20 cellular contexts compared by ENCODE assay signal in genomic region chr4:158239196-158239595, GRCh38.
"Had no signal": no experiment of that assay in that cellular context is flagged by ENCODE, and none has a peak within 500 bp of the region (broad histone marks: within the 10 kb centered on the region; RNA-seq: fewer than 3 reads in every experiment).

No MANE protein-coding gene starts in this region.

- ATAC-seq: left lobe of liver; naive thymus-derived CD4-positive, alpha-beta T cell had no signal

- H3K4me3 Mint-ChIP-seq: immature natural killer cell; naive thymus-derived CD4-positive, alpha-beta T cell; nephron; neural progenitor cell had no signal

- H3K27me3 Mint-ChIP-seq: progenitor cell of endocrine pancreas had no signal

- H3K9me3 ChIP-seq: right atrium auricular region, stomach, thoracic aorta, tibial nerve, upper lobe of left lung had no signal

- H3K4me1 Mint-ChIP-seq: immature natural killer cell, nephron, neural progenitor cell had no signal

- H3K27ac ChIP-seq: coronary artery, neural progenitor cell, parathyroid adenoma, right atrium auricular region, stomach, thoracic aorta, tibial nerve, upper lobe of left lung had no signal

- H3K27ac Mint-ChIP-seq: immature natural killer cell; naive thymus-derived CD4-positive, alpha-beta T cell; nephron; neural progenitor cell; progenitor cell of endocrine pancreas had no signal

- DNase-seq: dermis blood vessel endothelial cell; immature natural killer cell; mesenchymal stem cell; naive thymus-derived CD4-positive, alpha-beta T cell; stimulated activated CD4-positive, alpha-beta T cell treated with anti-CD3 and anti-CD28 coated beads, Interleukin-12 subunit alpha, Interleukin-12 subunit beta, amount 100 ng/mL, for 4 hours; stimulated activated CD4-positive, alpha-beta T cell treated with anti-CD3 and anti-CD28 coated beads, Interleukin-1b, Interleukin-23, amount 100 ng/mL, for 48 hours; stimulated activated CD4-positive, alpha-beta T cell treated with anti-CD3 and anti-CD28 coated beads, Interleukin-4, amount 100 ng/mL, for 1 hour; stimulated activated CD8-positive, alpha-beta memory T cell treated with anti-CD3 and anti-CD28 coated beads, Interleukin-4, amount 100 ng/mL, for 48 hours; stimulated activated naive CD4-positive, alpha-beta T cell; stomach; upper lobe of left lung had no signal

- H3K36me3 Mint-ChIP-seq: immature natural killer cell; naive thymus-derived CD4-positive, alpha-beta T cell; neural progenitor cell had no signal
